Comparison of ENCODE assay signal across 1 cellular context in genomic region chr9:127423591-127423933, GRCh38.
TF ChIP-seq lines count a peak whose summit lies in the region.

No MANE protein-coding gene starts in this region.

TF ChIP-seq in IMR-90, 13 proteins besides CTCF, POLR2A, EP300 and RAD21:
- no peak for TF ChIP-seq ELK1 (IDR thresholded peaks at IDR 0.05; ENCODE audit: borderline replicate concordance, low read depth, low read length)
- no peak for TF ChIP-seq MXI1 (IDR thresholded peaks at IDR 0.05; ENCODE audit: borderline replicate concordance, low read depth, low read length)
- TF ChIP-seq USF2 (IDR thresholded peaks at IDR 0.05; ENCODE audit: low read depth, low read length), result no peak
- TF ChIP-seq SMC3 (IDR thresholded peaks at IDR 0.05; ENCODE audit: low read depth, low read length), result no peak
- TF ChIP-seq MAZ (IDR thresholded peaks at IDR 0.05; ENCODE audit: borderline replicate concordance, low read depth, low read length), result no peak
- TF ChIP-seq CEBPB (IDR thresholded peaks at IDR 0.05; ENCODE audit: low read depth, low read length), result no peak
- no peak for TF ChIP-seq NFE2L2 (IDR thresholded peaks at IDR 0.05; ENCODE audit: low read depth, low read length)
- TF ChIP-seq RFX5 (IDR thresholded peaks at IDR 0.05; ENCODE audit: low read depth, low read length), result no peak
- TF ChIP-seq BHLHE40 (IDR thresholded peaks at IDR 0.05; ENCODE audit: low read depth, low read length), result no peak
- TF ChIP-seq CHD1 (IDR thresholded peaks at IDR 0.05; ENCODE audit: low read depth, low read length), result no peak
- TF ChIP-seq FOS (IDR thresholded peaks at IDR 0.05; ENCODE audit: low read depth, low read length), result no peak
- TF ChIP-seq RCOR1 (IDR thresholded peaks at IDR 0.05; ENCODE audit: insufficient replicate concordance, low read length), result no peak
